Comparison of ENCODE assay signal across 16 cellular contexts in the genomic region with DNA sequence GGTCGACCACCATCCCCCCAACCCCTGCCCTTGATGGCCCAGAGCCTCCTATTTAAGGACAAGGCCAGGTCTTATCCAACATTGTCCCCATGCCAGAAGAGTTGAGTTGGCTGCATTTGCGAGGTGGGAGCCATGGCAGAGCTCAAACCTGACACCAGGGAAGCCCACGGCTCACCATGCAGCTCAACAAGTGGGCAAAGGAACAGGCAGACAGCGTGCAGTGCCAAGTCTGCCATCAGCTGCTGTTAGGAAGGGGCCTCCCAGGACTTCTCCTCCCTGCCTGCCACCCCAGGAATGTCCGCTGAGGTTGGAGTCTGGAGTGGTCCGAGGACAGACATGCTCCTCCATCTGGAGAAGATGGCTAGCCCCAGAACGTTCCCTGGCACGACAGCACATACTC. TPM values are rescaled to one million over a fixed set of nuclear protein-coding genes. Genes with fewer than 3 reads are reported as not detected.
DNase-seq lines count a peak whose midpoint lies in the region; ATAC-seq and TF ChIP-seq lines count a peak whose summit lies in the region.
"Had no signal": no experiment of that assay in that cellular context is flagged by ENCODE, and none has a peak within 500 bp of the region (broad histone marks: within the 10 kb centered on the region; RNA-seq: fewer than 3 reads in every experiment).

No MANE protein-coding gene starts in this region.

- POLR2A ChIA-PET in IMR-90 (lab: Charles Lee; ENCODE audit: unreplicated experiment): no interaction called here

- H3K9me1 ChIP-seq in IMR-90 (ENCODE audit: insufficient read depth, low read length): peaks cover 4% of the 10 kb centered on the region; the same call in 1 of the 2 replicates

- no peak overlapping the region for H4K8ac ChIP-seq in IMR-90 (ENCODE audit: low read depth in 2 of 2, low read length in 2 of 2)

- intact Hi-C loops in IMR-90 (cut with micrococcal nuclease) (no loop called here), spleen (cut with DNase I; ENCODE audit: low total_unique reads) (no loop called here), Right ventricle myocardium inferior (cut with DNase I) (no loop called here)

- H3K4ac ChIP-seq in IMR-90 (ENCODE audit: low read depth, low read length): no peak overlapping the region

- peaks cover 6% of the 10 kb centered on the region for H3K4me1 Mint-ChIP-seq in chondrocyte (ENCODE audit: low read depth)
- H3K4me1 Mint-ChIP-seq: CD8-positive, alpha-beta memory T cell had no signal

- H3K27ac ChIP-seq in BLaER1 (peak overlapping the region; percentile 43), IMR-90 (ENCODE audit: insufficient read depth, low read length) (no peak overlapping the region), spleen (peak overlapping the region in 5 of 8 donors; percentile 14 to 78 (median 52)), gastroesophageal sphincter (no peak overlapping the region)

- dilution Hi-C loops in IMR-90 (cut with HindIII; ENCODE audit: low sequenced_read_pairs, unreplicated experiment): no loop called here

- H3K23ac ChIP-seq in IMR-90 (ENCODE audit: low read depth, low read length): no peak overlapping the region

- H2AK9ac ChIP-seq in IMR-90 (replicated peaks; ENCODE audit: low read depth, low read length, poor library complexity): peak overlapping the region; percentile 10

- no TSS peak for BruUV-seq in IMR-90 (replicated peaks; lab: Mats Ljungman, UMichigan)

- ATAC-seq in IMR-90 (ENCODE audit: low read depth): no peak
- no peak for ATAC-seq in Right ventricle myocardium inferior
- ATAC-seq in gastroesophageal sphincter: no peak
- ATAC-seq in HG03460 (IDR thresholded peaks at IDR 0.05; ENCODE audit: unreplicated experiment): no peak
- ATAC-seq: GM23338 had no signal

- no peak overlapping the region for H2AFZ ChIP-seq in IMR-90 (replicated peaks; ENCODE audit: low read length, poor library complexity)
- H2AFZ ChIP-seq: GM23338 had no signal

- H3K4me2 ChIP-seq in BLaER1 (peak overlapping the region; percentile 80), IMR-90 (ENCODE audit: low read depth, low read length) (no peak overlapping the region)
- H3K4me2 ChIP-seq: GM23338 had no signal

- no peak overlapping the region for H4K5ac ChIP-seq in IMR-90 (ENCODE audit: low read depth, low read length)

- H3K27me3 ChIP-seq in BLaER1: no peaks in the 10 kb centered on the region
- no peaks in the 10 kb centered on the region for H3K27me3 ChIP-seq in IMR-90 (ENCODE audit: control insufficient read depth, insufficient read depth, low read length)
- no peaks in the 10 kb centered on the region for H3K27me3 ChIP-seq in spleen (replicated peaks in 1 of 7)
- peaks cover 7% of the 10 kb centered on the region for H3K27me3 ChIP-seq in gastroesophageal sphincter

- TF ChIP-seq RAD21 in IMR-90 (IDR thresholded peaks at IDR 0.05; ENCODE audit: low read length): no peak

- no peak for TF ChIP-seq EP300 in gastroesophageal sphincter (IDR thresholded peaks at IDR 0.05)

- H3K27me3 Mint-ChIP-seq in chondrocyte (ENCODE audit: low read depth): no peaks in the 10 kb centered on the region

- H4K20me1 ChIP-seq in BLaER1 (no peaks in the 10 kb centered on the region), IMR-90 (ENCODE audit: insufficient read depth, low read length) (no peaks in the 10 kb centered on the region; the same call in 1 of the 2 replicates)

- H3K4me1 ChIP-seq in BLaER1 (peaks cover 63% of the 10 kb centered on the region), IMR-90 (ENCODE audit: control insufficient read depth, insufficient read depth, low read length) (peaks cover 7% of the 10 kb centered on the region), spleen (peaks cover 18 to 79% (median 48%) of the 10 kb centered on the region in 6 donors), gastroesophageal sphincter (peaks cover 0 to 9% (median 4%) of the 10 kb centered on the region in 3 donors)

- 82% methylated on average over 4 of the region's 8 CpGs; no CpG with 5 or more reads in 1 of the 2 experiments for WGBS in IMR-90 (ENCODE audit: extremely low coverage in 2 of 2, insufficient read length in 1 of 2), 2 experiments
- 48 to 81% (median 74%) methylated on average over 3 to 8 of the region's 8 CpGs for WGBS in spleen, 5 donors
- 83% methylated on average over 1 of the region's 8 CpGs; no CpG with 5 or more reads in 1 of the 2 donors for WGBS in gastroesophageal sphincter (ENCODE audit: low coverage in 1 of 2), 2 donors

- H2BK20ac ChIP-seq in IMR-90 (ENCODE audit: low read depth, low read length): no peak overlapping the region

- H4K91ac ChIP-seq in IMR-90 (ENCODE audit: insufficient read depth, low read depth, low read length): no peak overlapping the region

- no peak overlapping the region for H3K56ac ChIP-seq in IMR-90 (ENCODE audit: extremely low read depth, insufficient read depth, low read length)

- H3K9me3 Mint-ChIP-seq in chondrocyte (ENCODE audit: low read depth): no peaks in the 10 kb centered on the region
- H3K9me3 Mint-ChIP-seq: CD8-positive, alpha-beta memory T cell; GM23338; HFFc6 had no signal

- H2BK120ac ChIP-seq in IMR-90 (ENCODE audit: low read depth, low read length): no peak overlapping the region

- H2BK5ac ChIP-seq in IMR-90 (ENCODE audit: low read depth, low read length, poor library complexity, severe bottlenecking): no peak overlapping the region

- no peak overlapping the region for H2AK5ac ChIP-seq in IMR-90 (ENCODE audit: low read depth, low read length)

- H3K36me3 ChIP-seq in BLaER1 (peaks cover 9% of the 10 kb centered on the region; the same call in 1 of the 2 replicates), IMR-90 (ENCODE audit: control insufficient read depth, insufficient read depth, low read length) (no peaks in the 10 kb centered on the region), spleen (peaks cover 0 to 61% (median 12%) of the 10 kb centered on the region in 6 donors), gastroesophageal sphincter (no peaks in the 10 kb centered on the region)

- H3K79me1 ChIP-seq in IMR-90 (ENCODE audit: low read depth in 1 of 2, low read length in 2 of 2): peaks cover 0 to 3% of the 10 kb centered on the region in 2 experiments; a peak in 1 of 4 replicates

- H3K36me3 Mint-ChIP-seq in chondrocyte (ENCODE audit: low read depth): no peaks in the 10 kb centered on the region
- H3K36me3 Mint-ChIP-seq: CD8-positive, alpha-beta memory T cell had no signal

- no peak overlapping the region for H3K18ac ChIP-seq in IMR-90 (ENCODE audit: low read depth, low read length)

- no peak overlapping the region for H2BK15ac ChIP-seq in IMR-90 (ENCODE audit: low read depth, low read length)

- in situ Hi-C loops in IMR-90 (cut with MboI; ENCODE audit: low sequenced_read_pairs): loop anchor here (25.0 kb wide), 2 partner anchors 252 to 452 kb away; a partner anchor contains a TSS

- H3K4me3 Mint-ChIP-seq in chondrocyte (ENCODE audit: unreplicated experiment): no peak overlapping the region
- H3K4me3 Mint-ChIP-seq: GM23338, HFFc6 had no signal

- TF ChIP-seq CTCF in IMR-90 (conservative IDR thresholded peaks at IDR 0.05; ENCODE audit: low read depth, low read length) (no peak), chondrocyte (IDR thresholded peaks at IDR 0.05) (no peak), spleen (IDR thresholded peaks at IDR 0.05 in 8 of 11, conservative IDR thresholded peaks at IDR 0.05 in 3 of 11) (no peak), gastroesophageal sphincter (IDR thresholded peaks at IDR 0.05) (no peak)

- CTCF ChIA-PET in IMR-90 (lab: Yijun Ruan, JAX): interaction anchor here (3.0 to 9.3 kb wide), 3 partner anchors 51 to 318 kb away, joined by 20 to 156 read pairs (median 53); no protein-coding TSS in a partner anchor

- no peak overlapping the region for H3K27ac Mint-ChIP-seq in chondrocyte (ENCODE audit: unreplicated experiment)
- H3K27ac Mint-ChIP-seq: CD8-positive, alpha-beta memory T cell; GM23338; HFFc6 had no signal

- DNase-seq in IMR-90 (no peak), chondrocyte (ENCODE audit: low spot score) (peak; percentile 69), spleen (no peak), Right ventricle myocardium inferior (ENCODE audit: missing footprints) (no peak), DMS153 treated with DMSO at 0.1 percent for 48 hours (lab: John Stamatoyannopoulos, UW; ENCODE audit: unreplicated experiment) (no peak)
- DNase-seq: 8988T; CD8-positive, alpha-beta memory T cell; DMS79; HFFc6; NCI-H1105; NCI-H774; Right ventricle myocardium superior had no signal

- no peak overlapping the region for H3K14ac ChIP-seq in IMR-90 (replicated peaks; ENCODE audit: low read depth, low read length)

- H3K9me3 ChIP-seq in BLaER1 (no peaks in the 10 kb centered on the region), IMR-90 (ENCODE audit: control insufficient read depth, insufficient read depth, low read length) (no peaks in the 10 kb centered on the region), spleen (no peaks in the 10 kb centered on the region), gastroesophageal sphincter (no peaks in the 10 kb centered on the region)

- H3K9ac ChIP-seq in BLaER1 (peak overlapping the region; percentile 53; the same call in 1 of the 2 replicates), IMR-90 (ENCODE audit: low read depth, low read length) (no peak overlapping the region)

- H3K4me3 ChIP-seq in BLaER1: no peak overlapping the region
- no peak overlapping the region for H3K4me3 ChIP-seq in IMR-90 (ENCODE audit: insufficient read depth, low read depth, low read length)
- H3K4me3 ChIP-seq in spleen: no peak overlapping the region
- no peak overlapping the region for H3K4me3 ChIP-seq in gastroesophageal sphincter
- H3K4me3 ChIP-seq: GM23338 had no signal

- no peak for TF ChIP-seq POLR2A in IMR-90 (IDR thresholded peaks at IDR 0.05; ENCODE audit: low read depth, low read length)
- no peak for TF ChIP-seq POLR2A in spleen (IDR thresholded peaks at IDR 0.05)
- TF ChIP-seq POLR2A in gastroesophageal sphincter (IDR thresholded peaks at IDR 0.05): no peak

RNA-seq across cellular contexts. Expression of a gene that starts 19.9 kb away (rescaled TPM):
- total RNA-seq in IMR-90 (2012; rRNA removed): 1.1 and 1.4 TPM in 2 replicates
- polyA plus RNA-seq in IMR-90 (2012; rRNA removed): 2.5 and 3.0 TPM in 2 replicates
- polyA plus RNA-seq in IMR-90 (2012; cell fraction: cytosol; rRNA removed): 1.1 and 2.4 TPM in 2 replicates
- polyA plus RNA-seq in IMR-90 (2012; cell fraction: nucleus; rRNA removed; ENCODE audit: low replicate concordance): 2.9 and 5.4 TPM in 2 replicates
- total RNA-seq in chondrocyte: 1.6 to 2.9 TPM (median 2.9 TPM) in 3 replicates
- 10 to 100 TPM; 22.8 to 43.7 (median 30.4) TPM for total RNA-seq in spleen
- 10 to 100 TPM; 16.8 to 41.5 (median 36.0) TPM for polyA plus RNA-seq in spleen
- total RNA-seq in Right ventricle myocardium inferior: 6.5 TPM
- total RNA-seq in gastroesophageal sphincter: 1 to 10 TPM in 3 of 4 donors, under 1 TPM in 1; 0.84 to 1.3 (median 1.1) TPM
- polyA plus RNA-seq: CD8-positive, alpha-beta memory T cell had no signal

RNA-seq across cellular contexts. Expression of a gene that starts 28.6 kb away (rescaled TPM):
- total RNA-seq in IMR-90 (2012; rRNA removed) (11.3 and 15.6 TPM in 2 replicates), chondrocyte (33.0 to 37.2 TPM (median 35.6 TPM) in 3 replicates), spleen (100 to 1,000 TPM in 4 of 7 donors, 10 to 100 TPM in 3; 50.9 to 109 (median 102) TPM), Right ventricle myocardium inferior (35.5 TPM), gastroesophageal sphincter (10 to 100 TPM; 23.2 to 24.6 (median 23.6) TPM)
- polyA plus RNA-seq in IMR-90 (2012; rRNA removed) (3.3 and 4.6 TPM in 2 replicates), spleen (10 to 100 TPM in 1 of 3 donors, 1 to 10 TPM in 2; 8.5 to 12.5 (median 9.8) TPM)
- polyA plus RNA-seq in IMR-90 (2012; cell fraction: cytosol; rRNA removed): 0.54 and 0.71 TPM in 2 replicates
- 1.1 and 8.4 TPM in 2 replicates for polyA plus RNA-seq in IMR-90 (2012; cell fraction: nucleus; rRNA removed; ENCODE audit: low replicate concordance)

Comparison
In these comparisons a context has a peak if more than half of its experiments do, and no peak if none do; other contexts are left out.
1. H3K27ac ChIP-seq: peak in BLaER1 (single experiment) and spleen (5 of 8); none in IMR-90 (single experiment) and gastroesophageal sphincter (0 of 4).